1 cellular context compared by ENCODE assay signal in genomic region chr18:48109961-48110493, GRCh38.
TF ChIP-seq lines count a peak whose summit lies in the region.

No MANE protein-coding gene starts in this region.

TF ChIP-seq in GM23338, 12 proteins besides CTCF, POLR2A, EP300 and RAD21 (continued from another document):
- TF ChIP-seq, protein P1, sequence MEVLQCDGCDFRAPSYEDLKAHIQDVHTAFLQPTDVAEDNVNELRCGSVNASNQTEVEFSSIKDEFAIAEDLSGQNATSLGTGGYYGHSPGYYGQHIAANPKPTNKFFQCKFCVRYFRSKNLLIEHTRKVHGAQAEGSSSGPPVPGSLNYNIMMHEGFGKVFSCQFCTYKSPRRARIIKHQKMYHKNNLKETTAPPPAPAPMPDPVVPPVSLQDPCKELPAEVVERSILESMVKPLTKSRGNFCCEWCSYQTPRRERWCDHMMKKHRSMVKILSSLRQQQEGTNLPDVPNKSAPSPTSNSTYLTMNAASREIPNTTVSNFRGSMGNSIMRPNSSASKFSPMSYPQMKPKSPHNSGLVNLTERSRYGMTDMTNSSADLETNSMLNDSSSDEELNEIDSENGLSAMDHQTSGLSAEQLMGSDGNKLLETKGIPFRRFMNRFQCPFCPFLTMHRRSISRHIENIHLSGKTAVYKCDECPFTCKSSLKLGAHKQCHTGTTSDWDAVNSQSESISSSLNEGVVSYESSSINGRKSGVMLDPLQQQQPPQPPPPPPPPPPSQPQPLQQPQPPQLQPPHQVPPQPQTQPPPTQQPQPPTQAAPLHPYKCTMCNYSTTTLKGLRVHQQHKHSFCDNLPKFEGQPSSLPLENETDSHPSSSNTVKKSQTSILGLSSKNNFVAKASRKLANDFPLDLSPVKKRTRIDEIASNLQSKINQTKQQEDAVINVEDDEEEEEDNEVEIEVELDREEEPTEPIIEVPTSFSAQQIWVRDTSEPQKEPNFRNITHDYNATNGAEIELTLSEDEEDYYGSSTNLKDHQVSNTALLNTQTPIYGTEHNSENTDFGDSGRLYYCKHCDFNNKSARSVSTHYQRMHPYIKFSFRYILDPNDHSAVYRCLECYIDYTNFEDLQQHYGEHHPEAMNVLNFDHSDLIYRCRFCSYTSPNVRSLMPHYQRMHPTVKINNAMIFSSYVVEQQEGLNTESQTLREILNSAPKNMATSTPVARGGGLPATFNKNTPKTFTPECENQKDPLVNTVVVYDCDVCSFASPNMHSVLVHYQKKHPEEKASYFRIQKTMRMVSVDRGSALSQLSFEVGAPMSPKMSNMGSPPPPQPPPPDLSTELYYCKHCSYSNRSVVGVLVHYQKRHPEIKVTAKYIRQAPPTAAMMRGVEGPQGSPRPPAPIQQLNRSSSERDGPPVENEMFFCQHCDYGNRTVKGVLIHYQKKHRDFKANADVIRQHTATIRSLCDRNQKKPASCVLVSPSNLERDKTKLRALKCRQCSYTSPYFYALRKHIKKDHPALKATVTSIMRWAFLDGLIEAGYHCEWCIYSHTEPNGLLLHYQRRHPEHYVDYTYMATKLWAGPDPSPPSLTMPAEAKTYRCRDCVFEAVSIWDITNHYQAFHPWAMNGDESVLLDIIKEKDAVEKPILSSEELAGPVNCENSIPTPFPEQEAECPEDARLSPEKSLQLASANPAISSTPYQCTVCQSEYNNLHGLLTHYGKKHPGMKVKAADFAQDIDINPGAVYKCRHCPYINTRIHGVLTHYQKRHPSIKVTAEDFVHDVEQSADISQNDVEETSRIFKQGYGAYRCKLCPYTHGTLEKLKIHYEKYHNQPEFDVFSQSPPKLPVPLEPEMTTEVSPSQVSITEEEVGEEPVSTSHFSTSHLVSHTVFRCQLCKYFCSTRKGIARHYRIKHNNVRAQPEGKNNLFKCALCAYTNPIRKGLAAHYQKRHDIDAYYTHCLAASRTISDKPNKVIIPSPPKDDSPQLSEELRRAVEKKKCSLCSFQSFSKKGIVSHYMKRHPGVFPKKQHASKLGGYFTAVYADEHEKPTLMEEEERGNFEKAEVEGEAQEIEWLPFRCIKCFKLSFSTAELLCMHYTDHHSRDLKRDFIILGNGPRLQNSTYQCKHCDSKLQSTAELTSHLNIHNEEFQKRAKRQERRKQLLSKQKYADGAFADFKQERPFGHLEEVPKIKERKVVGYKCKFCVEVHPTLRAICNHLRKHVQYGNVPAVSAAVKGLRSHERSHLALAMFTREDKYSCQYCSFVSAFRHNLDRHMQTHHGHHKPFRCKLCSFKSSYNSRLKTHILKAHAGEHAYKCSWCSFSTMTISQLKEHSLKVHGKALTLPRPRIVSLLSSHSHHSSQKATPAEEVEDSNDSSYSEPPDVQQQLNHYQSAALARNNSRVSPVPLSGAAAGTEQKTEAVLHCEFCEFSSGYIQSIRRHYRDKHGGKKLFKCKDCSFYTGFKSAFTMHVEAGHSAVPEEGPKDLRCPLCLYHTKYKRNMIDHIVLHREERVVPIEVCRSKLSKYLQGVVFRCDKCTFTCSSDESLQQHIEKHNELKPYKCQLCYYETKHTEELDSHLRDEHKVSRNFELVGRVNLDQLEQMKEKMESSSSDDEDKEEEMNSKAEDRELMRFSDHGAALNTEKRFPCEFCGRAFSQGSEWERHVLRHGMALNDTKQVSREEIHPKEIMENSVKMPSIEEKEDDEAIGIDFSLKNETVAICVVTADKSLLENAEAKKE (CRISPR knock-in tag; IDR thresholded peaks at IDR 0.05), result no peak
- TF ChIP-seq STAT1 (IDR thresholded peaks at IDR 0.05; ENCODE audit: unreplicated experiment) (no peak), NANOG (IDR thresholded peaks at IDR 0.05; ENCODE audit: borderline replicate concordance) (no peak)
